Comparison of ENCODE assay signal across 8 cellular contexts in genomic region chr11:18383388-18384156, GRCh38. TPM values are rescaled to one million over a fixed set of nuclear protein-coding genes. Genes with fewer than 3 reads are reported as not detected.
DNase-seq lines count a peak whose midpoint lies in the region; ATAC-seq, FAIRE-seq and TF ChIP-seq lines count a peak whose summit lies in the region.

No MANE protein-coding gene starts in this region.

- no peak for TF ChIP-seq CTCF in BJ (IDR thresholded peaks at IDR 0.05; ENCODE audit: insufficient read depth, low read depth, low read length)
- TF ChIP-seq CTCF in fibroblast of villous mesenchyme (IDR thresholded peaks at IDR 0.05; ENCODE audit: insufficient read depth, low read depth, low read length), result peak; percentile 3
- no peak for TF ChIP-seq CTCF in pancreas (IDR thresholded peaks at IDR 0.05)
- TF ChIP-seq CTCF in type B pancreatic cell (conservative IDR thresholded peaks at IDR 0.05), result no peak

- H3K9me3 Mint-ChIP-seq in type B pancreatic cell, result no peaks in the 10 kb centered on the region

- intact Hi-C loops in pancreas (cut with DNase I), result no loop called here

- DNase-seq in BJ (ENCODE audit: low read depth), result peak; percentile 97
- peak; percentile 79 for DNase-seq in RKO (ENCODE audit: low spot score)
- DNase-seq in activated effector memory CD4-positive, alpha-beta T cell treated with anti-CD3 and anti-CD28 coated beads, Interleukin-2, amount 50 U/mL, for 16 hours, result peak; percentile 89
- DNase-seq in fibroblast of villous mesenchyme (ENCODE audit: low read depth), result peak; percentile 99
- peak in 4 of 6 donors; percentile 37 to 69 (median 50) for DNase-seq in pancreas
- no peak for DNase-seq in type B pancreatic cell (ENCODE audit: extremely low spot score, unreplicated experiment)

- H3K27ac Mint-ChIP-seq in type B pancreatic cell, result peak overlapping the region; percentile 94

- H3K27me3 ChIP-seq in BJ (ENCODE audit: control insufficient read depth, insufficient read depth, low read length) (no peaks in the 10 kb centered on the region), pancreas (no peaks in the 10 kb centered on the region)

- 22 to 37% methylated on average over 9 of the region's 9 CpGs for WGBS in pancreas, 2 donors

- H3K9me3 ChIP-seq in pancreas, result no peaks in the 10 kb centered on the region

- FAIRE-seq in pancreas (lab: Jason Lieb, UNC), result no peak

- H3K36me3 Mint-ChIP-seq in type B pancreatic cell, result no peaks in the 10 kb centered on the region

- H3K27ac ChIP-seq in pancreas, result peak overlapping the region; percentile 82 to 96 (median 90)

- no peaks in the 10 kb centered on the region for H3K36me3 ChIP-seq in BJ (ENCODE audit: control insufficient read depth, insufficient read depth, low read length)
- H3K36me3 ChIP-seq in pancreas, result no peaks in the 10 kb centered on the region

- no peaks in the 10 kb centered on the region for H3K27me3 Mint-ChIP-seq in type B pancreatic cell

- H3K4me3 ChIP-seq in BJ (ENCODE audit: low read depth, low read length), result no peak overlapping the region
- H3K4me3 ChIP-seq in fibroblast of villous mesenchyme (ENCODE audit: low read depth, low read length), result peak overlapping the region; percentile 18
- no peak overlapping the region for H3K4me3 ChIP-seq in pancreas

- no peak overlapping the region for H3K4me3 Mint-ChIP-seq in type B pancreatic cell

- H3K4me1 Mint-ChIP-seq in type B pancreatic cell (ENCODE audit: unreplicated experiment), result peaks cover 15% of the 10 kb centered on the region

- CTCF ChIA-PET in BJ (lab: Yijun Ruan, JAX), result interaction anchor here (0.7 to 3.0 kb wide), 6 partner anchors 9 to 231 kb away, joined by 3 to 18 read pairs (median 4); partner anchors contain the start of gene LDHA

- H3K4me1 ChIP-seq in pancreas, result peaks cover 8 to 22% (median 17%) of the 10 kb centered on the region in 3 donors

- ATAC-seq in GM19025 (IDR thresholded peaks at IDR 0.05; ENCODE audit: low read depth, unreplicated experiment), result peak; percentile 82
- peak; percentile 77 for ATAC-seq in HG03135 (IDR thresholded peaks at IDR 0.05; ENCODE audit: unreplicated experiment)
- ATAC-seq in pancreas, result peak; percentile 74 to 87 (median 83)

- POLR2A ChIA-PET in BJ (lab: Charles Lee), result interaction anchor here (1.6 to 2.7 kb wide), 2 partner anchors 11 to 71 kb away, joined by 12 to 63 read pairs; partner anchors contain the start of gene LDHA

RNA-seq across cellular contexts. Expression of gene LDHA, which starts 10.8 kb away (rescaled TPM):
- polyA plus RNA-seq in BJ (2011; rRNA removed), result 946 and 2,237 TPM in 2 replicates
- polyA minus RNA-seq in BJ (2011; rRNA and poly(A)+ RNA removed), result 914 and 1,006 TPM in 2 replicates
- total RNA-seq in fibroblast of villous mesenchyme, result 497 and 586 TPM in 2 replicates
- 100 to 1,000 TPM in 3 of 6 donors, 10 to 100 TPM in 3; 66.2 to 223 (median 116) TPM for total RNA-seq in pancreas
- polyA plus RNA-seq in pancreas, result 100 to 1,000 TPM in 1 of 2 donors, 10 to 100 TPM in 1; 75.8 to 100 TPM
- total RNA-seq in type B pancreatic cell (ENCODE audit: low replicate concordance), result 147 and 173 TPM in 2 replicates

RNA-seq across cellular contexts. Expression of gene LDHC, which starts 28.5 kb away (rescaled TPM):
- polyA plus RNA-seq in BJ (2011; rRNA removed) (0.10 TPM in 1 of 2 replicates, not detected in the other), pancreas (1 to 10 TPM in 1 of 2 donors, under 1 TPM in 1; 0.38 to 1.3 TPM)
- not detected in 2 replicates for polyA minus RNA-seq in BJ (2011; rRNA and poly(A)+ RNA removed)
- total RNA-seq in fibroblast of villous mesenchyme (1.3 TPM in 1 of 2 replicates, not detected in the other), pancreas (under 1 TPM in 2 of 6 donors, not detected in 4; 0.47 to 0.86 TPM), type B pancreatic cell (ENCODE audit: low replicate concordance) (0.63 and 1.1 TPM in 2 replicates)
